26 cellular contexts compared by ENCODE assay signal in the genomic region with DNA sequence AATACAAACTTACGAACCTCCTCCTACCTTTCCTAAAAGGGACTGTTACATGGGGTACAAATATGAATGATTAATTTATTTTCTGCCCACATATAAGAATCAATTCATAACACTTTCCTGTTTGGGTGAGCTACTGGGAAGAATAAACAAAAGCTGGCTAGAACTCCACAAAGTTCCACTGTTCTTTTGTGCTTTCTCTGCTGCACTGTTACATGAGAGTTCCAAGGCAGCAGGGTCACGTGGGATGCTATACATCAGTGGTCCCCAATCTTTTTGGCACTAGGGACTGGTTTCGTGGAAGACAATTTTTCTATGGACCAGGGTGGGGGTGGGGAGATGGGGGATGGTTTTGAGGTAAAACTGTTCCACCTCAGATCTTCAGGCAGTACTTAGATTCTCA. TPM values are rescaled to one million over a fixed set of nuclear protein-coding genes. Genes with fewer than 3 reads are reported as not detected.
A peak's percentile ranks its signal among the peaks of the same experiment; 100 is the strongest.
DNase-seq lines count a peak whose midpoint lies in the region; ATAC-seq, FAIRE-seq and TF ChIP-seq lines count a peak whose summit lies in the region.
"Had no signal": no experiment of that assay in that cellular context is flagged by ENCODE, and none has a peak within 500 bp of the region (broad histone marks: within the 10 kb centered on the region; RNA-seq: fewer than 3 reads in every experiment).

No MANE protein-coding gene starts in this region.

- 53 to 61% methylated on average over 3 of the region's 3 CpGs for WGBS in tibial nerve, 2 donors
- 100% methylated on average over 3 of the region's 3 CpGs for WGBS in HepG2 (ENCODE audit: low lambda C conversion rate)

- no peaks in the 10 kb centered on the region for H3K9me3 Mint-ChIP-seq in neural crest cell
- H3K9me3 Mint-ChIP-seq: CD4-positive, alpha-beta memory T cell; GM23338 had no signal

- no peaks in the 10 kb centered on the region for H3K27me3 Mint-ChIP-seq in neural crest cell (ENCODE audit: low read depth)
- H3K27me3 Mint-ChIP-seq: CD4-positive, alpha-beta memory T cell had no signal

- no peaks in the 10 kb centered on the region for H3K79me2 ChIP-seq in HepG2 (ENCODE audit: insufficient read depth, low read length)

- no peak overlapping the region for H3K4me2 ChIP-seq in HepG2 (ENCODE audit: low read depth, low read length)
- H3K4me2 ChIP-seq: BLaER1, GM23338 had no signal

- H3K4me1 ChIP-seq in tibial nerve (peaks cover 0 to 83% (median 23%) of the 10 kb centered on the region in 4 donors), HepG2 (ENCODE audit: insufficient read depth, low read length) (no peaks in the 10 kb centered on the region)
- H3K4me1 ChIP-seq: BLaER1, HAP-1, Peyer's patch, SJCRH30 had no signal

- peak overlapping the region; percentile 7 for H3K27ac Mint-ChIP-seq in neural crest cell (ENCODE audit: unreplicated experiment)
- H3K27ac Mint-ChIP-seq: GM23338 had no signal

- H3K9me3 ChIP-seq in tibial nerve (no peaks in the 10 kb centered on the region), HepG2 (ENCODE audit: low read length) (no peaks in the 10 kb centered on the region)
- H3K9me3 ChIP-seq: BLaER1, HAP-1, Peyer's patch, SJCRH30 had no signal

- TF ChIP-seq CTCF in neural crest cell (conservative IDR thresholded peaks at IDR 0.05): no peak
- TF ChIP-seq CTCF in tibial nerve (IDR thresholded peaks at IDR 0.05): no peak
- TF ChIP-seq CTCF in HepG2 (CRISPR knock-in tag; IDR thresholded peaks at IDR 0.05): no peak

- H4K20me1 ChIP-seq in HepG2 (ENCODE audit: insufficient read depth, low read length): no peaks in the 10 kb centered on the region

- TF ChIP-seq POLR2A in tibial nerve (IDR thresholded peaks at IDR 0.05): no peak
- no peak for TF ChIP-seq POLR2A in HepG2 (IDR thresholded peaks at IDR 0.05; ENCODE audit: insufficient read depth in 1 of 2, low read depth in 2 of 2, low read length in 2 of 2)

- FAIRE-seq in HepG2 (lab: Jason Lieb, UNC): no peak
- FAIRE-seq: GM12891 had no signal

- no TSS peak for BruUV-seq in HepG2 (replicated peaks; lab: Mats Ljungman, UMichigan)

- TF ChIP-seq RAD21 in HepG2 (CRISPR knock-in tag; IDR thresholded peaks at IDR 0.05): no peak

- no peak overlapping the region for H2AFZ ChIP-seq in HepG2 (ENCODE audit: low read length)
- H2AFZ ChIP-seq: GM23338 had no signal

- intact Hi-C loops in HepG2 (cut with micrococcal nuclease; ENCODE audit: unreplicated experiment): no loop called here

- no peak for TF ChIP-seq EP300 in tibial nerve (IDR thresholded peaks at IDR 0.05)
- no peak for TF ChIP-seq EP300 in HepG2 (IDR thresholded peaks at IDR 0.05; ENCODE audit: low read depth in 2 of 2, low read length in 2 of 2)
- TF ChIP-seq EP300 in HepG2 (CRISPR knock-in tag; IDR thresholded peaks at IDR 0.05; ENCODE audit: borderline replicate concordance): no peak

- CTCF ChIA-PET in HepG2 (lab: Yijun Ruan, JAX; ENCODE audit: low intra/inter-chr PET ratio, low total read pairs): no interaction called here

- in situ Hi-C loops in HepG2 (cut with HindIII; ENCODE audit: extremely low pct_ligation_motif_present, low pct_unique_long_range_greater_than_20kb): no loop called here

- POLR2A ChIA-PET in HepG2 (lab: Yijun Ruan, JAX): no interaction called here

- no peak overlapping the region for H3K4me3 Mint-ChIP-seq in neural crest cell
- H3K4me3 Mint-ChIP-seq: CD4-positive, alpha-beta memory T cell; GM23338 had no signal

- no peak for DNase-seq in neural crest cell (ENCODE audit: low read depth, low spot score)
- DNase-seq in tibial nerve (ENCODE audit: low spot score in 2 of 2): no peak
- DNase-seq in NCI-H446 treated with DMSO at 0.1 percent for 48 hours (lab: John Stamatoyannopoulos, UW): no peak
- no peak for DNase-seq in HepG2 (ENCODE audit: low spot score)
- DNase-seq: CD4-positive, alpha-beta memory T cell; DND-41; KBM-7; MM.1S; NCI-H1048; NCI-H1417 treated with DMSO at 0.1 percent for 48 hours; NCI-H187 treated with DMSO at 0.1 percent for 48 hours; NCI-H2227 treated with DMSO at 0.1 percent for 48 hours; NCI-H524; NCI-H774; NK-92 treated with Interleukin-12 subunit alpha and Interleukin-12 subunit beta, amount 100 ng/mL, for 24 hours; Peyer's patch; SJCRH30 had no signal

- ATAC-seq in GM19455 (IDR thresholded peaks at IDR 0.05; ENCODE audit: unreplicated experiment): no peak
- no peak for ATAC-seq in HepG2
- ATAC-seq: GM23338 had no signal

- H3K9ac ChIP-seq in HepG2 (ENCODE audit: insufficient read depth, low read depth, low read length): no peak overlapping the region
- H3K9ac ChIP-seq: BLaER1 had no signal

- H3K36me3 Mint-ChIP-seq in neural crest cell (ENCODE audit: low read depth): peaks cover 10% of the 10 kb centered on the region

- H3K4me3 ChIP-seq in tibial nerve (no peak overlapping the region), HepG2 (replicated peaks in 1 of 3; ENCODE audit: insufficient read depth in 1 of 3, low read depth in 2 of 3, low read length in 3 of 3) (no peak overlapping the region)
- H3K4me3 ChIP-seq: BLaER1, GM23338, HAP-1, Peyer's patch, SJCRH30 had no signal

- H3K27ac ChIP-seq in angular gyrus (ENCODE audit: low read depth, low read length) (peak overlapping the region; percentile 5), cingulate gyrus (ENCODE audit: low read depth, low read length) (peak overlapping the region; percentile 32), tibial nerve (peak overlapping the region in 3 of 4 donors; percentile 75 to 89 (median 87)), HepG2 (ENCODE audit: extremely low read length, insufficient read depth, low read length) (no peak overlapping the region)
- H3K27ac ChIP-seq: BLaER1, HL-60, Peyer's patch, SJCRH30 had no signal

- H3K27me3 ChIP-seq in tibial nerve: no peaks in the 10 kb centered on the region
- no peaks in the 10 kb centered on the region for H3K27me3 ChIP-seq in HepG2 (ENCODE audit: control insufficient read depth in 1 of 2, insufficient read depth in 2 of 2, low read length in 2 of 2)
- H3K27me3 ChIP-seq: BLaER1, Peyer's patch, SJCRH30 had no signal

- H3K36me3 ChIP-seq in tibial nerve: peaks cover 0 to 22% (median 0%) of the 10 kb centered on the region in 3 donors
- H3K36me3 ChIP-seq in HepG2 (replicated peaks in 1 of 2; ENCODE audit: control insufficient read depth in 1 of 2, insufficient read depth in 2 of 2, low read length in 2 of 2): peaks cover 3 to 52% of the 10 kb centered on the region in 2 experiments

- H3K4me1 Mint-ChIP-seq in neural crest cell: peaks cover 28% of the 10 kb centered on the region

TF ChIP-seq in HepG2, 621 proteins besides CTCF, POLR2A, EP300 and RAD21 (continues in another document):
- no peak for TF ChIP-seq ZNF746 (CRISPR knock-in tag; IDR thresholded peaks at IDR 0.05)
- TF ChIP-seq MTA1 (CRISPR knock-in tag; IDR thresholded peaks at IDR 0.05; ENCODE audit: borderline replicate concordance): no peak
- no peak for TF ChIP-seq ZNF232 (CRISPR knock-in tag; IDR thresholded peaks at IDR 0.05; ENCODE audit: borderline replicate concordance)
- TF ChIP-seq, protein P1, sequence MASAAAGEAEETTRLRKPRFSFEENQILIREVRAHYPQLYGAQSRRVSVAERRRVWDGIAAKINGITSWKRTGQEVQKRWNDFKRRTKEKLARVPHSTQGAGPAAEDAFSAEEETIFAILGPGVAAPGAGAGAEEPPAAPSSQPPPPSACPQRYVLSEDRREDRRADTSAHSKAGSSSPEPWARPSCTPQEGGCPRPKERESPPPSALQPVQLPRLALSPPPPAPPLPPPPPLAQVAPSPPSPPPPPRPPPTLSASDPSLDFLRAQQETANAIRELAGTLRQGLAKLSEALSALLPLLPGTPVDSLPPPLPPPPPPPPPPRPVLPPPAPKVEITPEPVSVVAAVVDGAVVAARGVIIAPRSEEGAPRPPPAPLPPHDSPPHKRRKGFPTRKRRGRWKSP (CRISPR knock-in tag; IDR thresholded peaks at IDR 0.05): no peak
- no peak for TF ChIP-seq ZNF350 (CRISPR knock-in tag; IDR thresholded peaks at IDR 0.05; ENCODE audit: borderline replicate concordance, low read depth)
- TF ChIP-seq, protein P2, sequence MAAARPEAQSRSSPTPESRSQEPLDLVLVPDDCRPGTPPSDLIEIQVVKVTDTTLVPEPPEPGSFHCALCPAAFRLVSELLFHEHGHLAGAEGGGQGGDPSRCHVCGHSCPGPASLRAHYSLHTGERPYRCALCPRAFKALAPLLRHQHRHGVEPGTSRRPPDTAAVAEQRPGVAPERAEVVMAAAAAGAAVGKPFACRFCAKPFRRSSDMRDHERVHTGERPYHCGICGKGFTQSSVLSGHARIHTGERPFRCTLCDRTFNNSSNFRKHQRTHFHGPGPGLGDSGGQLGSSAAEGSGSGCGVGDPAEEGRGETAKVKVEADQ (CRISPR knock-in tag; IDR thresholded peaks at IDR 0.05; ENCODE audit: borderline replicate concordance): no peak

RNA-seq across cellular contexts. Expression of gene ANGPTL7, which starts 2.2 kb away (rescaled TPM):
- total RNA-seq in neural crest cell (0.14 and 0.20 TPM in 2 replicates), tibial nerve (1,000 to 10,000 TPM; 1,094 to 2,140 (median 1,213) TPM), HepG2 (2016; rRNA removed; fragmentation: Illumina TruSeq; extraction: Trizol) (not detected in 2 replicates)
- not detected in 2 replicates for total RNA-seq in HepG2 (2016; cell fraction: cytosol; rRNA removed; fragmentation: Illumina TruSeq; extraction: Trizol; ENCODE audit: low read depth)
- not detected in 2 replicates for total RNA-seq in HepG2 (2016; cell fraction: insoluble cytoplasmic fraction; rRNA removed; fragmentation: Illumina TruSeq; extraction: Trizol)
- total RNA-seq in HepG2 (2016; cell fraction: membrane; rRNA removed; fragmentation: Illumina TruSeq; extraction: Trizol): not detected in 2 replicates
- total RNA-seq in HepG2 (2016; cell fraction: nucleus; rRNA removed; fragmentation: Illumina TruSeq; extraction: Trizol): not detected in 2 replicates
- polyA plus RNA-seq in HepG2 (2011; rRNA removed): not detected in 2 replicates
- not detected in 2 replicates for polyA plus RNA-seq in HepG2 (2011; cell fraction: cytosol; rRNA removed)
- not detected in 2 replicates for polyA plus RNA-seq in HepG2 (2011; cell fraction: nucleus; rRNA removed)
- polyA plus RNA-seq in HepG2 (2012): not detected in 2 replicates
- not detected in 2 replicates for polyA plus RNA-seq in HepG2 (2016; cell fraction: cytosol; fragmentation: Illumina TruSeq; extraction: Trizol; ENCODE audit: low read depth)
- not detected in 2 replicates for polyA plus RNA-seq in HepG2 (2016; cell fraction: insoluble cytoplasmic fraction; fragmentation: Illumina TruSeq; extraction: Trizol; ENCODE audit: low read depth)
- not detected in 2 replicates for polyA plus RNA-seq in HepG2 (2016; cell fraction: membrane; fragmentation: Illumina TruSeq; extraction: Trizol; ENCODE audit: low read depth)
- not detected in 2 replicates for polyA plus RNA-seq in HepG2 (2016; cell fraction: nucleus; fragmentation: Illumina TruSeq; extraction: Trizol; ENCODE audit: insufficient read depth, low read depth)
- polyA minus RNA-seq in HepG2 (2011; rRNA and poly(A)+ RNA removed; ENCODE audit: low replicate concordance): not detected in 2 replicates
- not detected in 2 replicates for polyA minus RNA-seq in HepG2 (2011; cell fraction: cytosol; rRNA and poly(A)+ RNA removed)
- not detected in 2 replicates for polyA minus RNA-seq in HepG2 (2011; cell fraction: nucleus; rRNA and poly(A)+ RNA removed)
- total RNA-seq: CD4-positive, alpha-beta memory T cell; GM23338; HT-29; SJCRH30 had no signal
- polyA plus RNA-seq: CD4-positive, alpha-beta memory T cell had no signal

Comparison
In these comparisons a context has a peak if more than half of its experiments do, and no peak if none do; other contexts are left out.
1. RNA of gene ANGPTL7, which starts 2.2 kb away (total RNA-seq): 1,094 to 2,140 TPM in tibial nerve; 0.14 to 0.20 TPM in neural crest cell and not detected in HepG2; every median in the first group is over 100 times any median in the second.